Comparison of ENCODE assay signal across 8 cellular contexts in the genomic region with DNA sequence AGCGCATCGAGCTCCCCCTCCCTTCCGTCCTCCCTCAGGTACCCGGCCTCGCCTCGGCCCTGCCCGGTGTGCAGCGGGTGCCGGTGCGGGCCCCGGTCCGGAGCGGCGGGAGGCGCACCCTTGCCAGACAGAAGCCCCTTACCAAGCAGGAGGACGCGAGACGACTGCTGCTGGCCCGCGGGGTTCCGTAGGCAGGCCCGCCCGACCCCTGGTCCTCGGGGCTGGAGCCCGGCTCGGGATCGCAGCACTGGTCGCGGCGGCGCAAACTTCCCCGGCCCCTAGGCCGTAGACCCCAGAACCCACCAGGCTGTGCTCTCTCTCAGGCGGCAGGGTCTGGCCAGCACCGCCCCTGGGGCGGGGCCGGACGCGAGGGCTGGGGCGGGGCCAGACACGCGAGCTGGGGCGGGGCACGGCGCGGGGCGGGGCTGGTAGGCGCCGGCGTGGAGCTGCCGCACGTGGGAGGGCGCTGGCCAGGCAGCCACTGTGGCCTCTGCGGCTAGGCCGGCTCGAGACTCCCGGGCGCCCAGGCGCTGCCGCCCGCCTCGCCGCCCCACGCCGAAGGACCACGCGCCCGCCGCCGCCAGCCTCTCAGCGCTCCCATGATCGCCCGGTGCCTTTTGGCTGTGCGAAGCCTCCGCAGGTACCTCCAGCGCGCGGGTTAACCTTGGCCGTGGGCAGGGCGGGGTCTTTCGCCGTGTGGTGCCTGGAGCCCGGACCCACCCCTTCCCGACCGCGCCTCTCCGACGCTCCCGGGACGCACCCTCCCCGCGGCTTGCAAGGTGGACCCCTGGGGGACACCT. TPM values are rescaled to one million over a fixed set of nuclear protein-coding genes. Genes with fewer than 3 reads are reported as not detected.
A peak's percentile ranks its signal among the peaks of the same experiment; 100 is the strongest.
DNase-seq lines count a peak whose midpoint lies in the region; ATAC-seq, FAIRE-seq and TF ChIP-seq lines count a peak whose summit lies in the region.

NLN (plus strand) TSS at position 431 of the 800 bp plus-strand sequence; CDS start at position 600, 169 bp downstream.
A gene with protein sequence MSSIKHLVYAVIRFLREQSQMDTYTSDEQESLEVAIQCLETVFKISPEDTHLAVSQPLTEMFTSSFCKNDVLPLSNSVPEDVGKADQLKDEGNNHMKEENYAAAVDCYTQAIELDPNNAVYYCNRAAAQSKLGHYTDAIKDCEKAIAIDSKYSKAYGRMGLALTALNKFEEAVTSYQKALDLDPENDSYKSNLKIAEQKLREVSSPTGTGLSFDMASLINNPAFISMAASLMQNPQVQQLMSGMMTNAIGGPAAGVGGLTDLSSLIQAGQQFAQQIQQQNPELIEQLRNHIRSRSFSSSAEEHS (minus strand): TSS at position 335 of the 800 bp plus-strand sequence. CDS start 1,302 bp downstream, outside the sequence.

- H3K9me3 ChIP-seq in CD4-positive, alpha-beta memory T cell (ENCODE audit: control insufficient read depth in 1 of 2, low read length in 2 of 2), result no peaks in the 10 kb centered on the region
- no peaks in the 10 kb centered on the region for H3K9me3 ChIP-seq in endothelial cell of umbilical vein (replicated peaks; ENCODE audit: control insufficient read depth, insufficient read depth, low read length)

- intact Hi-C loops in CD4-positive, alpha-beta memory T cell (cut with micrococcal nuclease), result loop anchor here (1.0 to 5.0 kb wide), 3 partner anchors 35 to 159 kb away; partner anchors contain the start of genes CENPK, PPWD1 and TRIM23
- intact Hi-C loops in endothelial cell of umbilical vein (cut with micrococcal nuclease), result loop anchor here (1.0 to 10.0 kb wide), 3 partner anchors 97 to 423 kb away; partner anchors contain the start of genes ERBIN, SHLD3, SREK1 and TRAPPC13

- H3K4me3 ChIP-seq in CD4-positive, alpha-beta memory T cell (ENCODE audit: low read length in 2 of 2), result peak within 1 kb of the TSS; percentile 57 to 64
- peak within 1 kb of the TSS; percentile 96 to 99 (median 98) for H3K4me3 ChIP-seq in endothelial cell of umbilical vein (replicated peaks in 1 of 3; ENCODE audit: insufficient read depth in 1 of 3, low read depth in 1 of 3, low read length in 3 of 3)

- H3K27me3 ChIP-seq in CD4-positive, alpha-beta memory T cell (ENCODE audit: insufficient read depth, low read length), result no peaks in the 10 kb centered on the region
- H3K27me3 ChIP-seq in endothelial cell of umbilical vein (ENCODE audit: control insufficient read depth in 2 of 2, insufficient read depth in 2 of 2, low read length in 2 of 2), result no peaks in the 10 kb centered on the region

- H3K9me3 Mint-ChIP-seq in CD4-positive, alpha-beta memory T cell, result no peaks in the 10 kb centered on the region

- H3K79me2 ChIP-seq in endothelial cell of umbilical vein (ENCODE audit: control insufficient read depth, insufficient read depth, low read length), result peaks cover 43% of the 10 kb centered on the region

- H3K36me3 Mint-ChIP-seq in CD4-positive, alpha-beta memory T cell, result peaks cover 0 to 12% of the 10 kb centered on the region in 2 donors

- H3K27ac ChIP-seq in CD4-positive, alpha-beta memory T cell (ENCODE audit: low read depth, low read length), result peak within 1 kb of the TSS; percentile 91
- peak within 1 kb of the TSS; percentile 70 for H3K27ac ChIP-seq in endothelial cell of umbilical vein (ENCODE audit: insufficient read depth, low read depth, low read length)

- CTCF ChIA-PET in CD4-positive, alpha-beta memory T cell (lab: Charles Lee; ENCODE audit: partially characterized antibody), result interaction anchor here (1.2 kb wide), 1 partner anchor 13 kb away, joined by 4 read pairs; no protein-coding TSS in a partner anchor
- CTCF ChIA-PET in endothelial cell of umbilical vein (lab: Charles Lee), result no interaction called here

- peaks cover 9 to 22% (median 14%) of the 10 kb centered on the region in 4 donors for H3K4me1 Mint-ChIP-seq in CD4-positive, alpha-beta memory T cell

- no peaks in the 10 kb centered on the region for H3K27me3 Mint-ChIP-seq in CD4-positive, alpha-beta memory T cell

- POLR2A ChIA-PET in CD4-positive, alpha-beta memory T cell (lab: Charles Lee; ENCODE audit: partially characterized antibody), result interaction anchor here (1.1 to 4.4 kb wide), 12 partner anchors 10 to 447 kb away, joined by 3 to 52 read pairs (median 6); partner anchors contain the start of genes CENPK, ERBIN, PPWD1 and SREK1
- POLR2A ChIA-PET in endothelial cell of umbilical vein (lab: Charles Lee), result no interaction called here

- H3K9ac ChIP-seq in endothelial cell of umbilical vein (replicated peaks; ENCODE audit: extremely low read depth, insufficient read depth, low read length), result peak within 1 kb of the TSS; percentile 89

- H3K4me3 Mint-ChIP-seq in CD4-positive, alpha-beta memory T cell, result peak within 1 kb of the TSS; percentile 88 to 98 (median 94)

- H3K36me3 ChIP-seq in CD4-positive, alpha-beta memory T cell (ENCODE audit: insufficient read depth, low read length), result no peaks in the 10 kb centered on the region
- H3K36me3 ChIP-seq in endothelial cell of umbilical vein (ENCODE audit: control insufficient read depth in 2 of 2, extremely low read depth in 1 of 2, insufficient read depth in 2 of 2, low read length in 2 of 2), result no peaks in the 10 kb centered on the region

- dilution Hi-C loops in endothelial cell of umbilical vein (cut with MboI; ENCODE audit: extremely low pct_ligation_motif_present, low sequenced_read_pairs), result no loop called here

- TF ChIP-seq POLR2A in endothelial cell of umbilical vein (IDR thresholded peaks at IDR 0.05; ENCODE audit: low read depth, low read length), result peak; percentile 37

- peak within 1 kb of the TSS in 6 of 7 donors; percentile 75 to 93 (median 90) for H3K27ac Mint-ChIP-seq in CD4-positive, alpha-beta memory T cell

- H3K9me1 ChIP-seq in endothelial cell of umbilical vein (replicated peaks; ENCODE audit: control insufficient read depth, extremely low read depth, insufficient read depth, low read length), result no peaks in the 10 kb centered on the region

- no peak for TF ChIP-seq CTCF in endothelial cell of umbilical vein (IDR thresholded peaks at IDR 0.05; ENCODE audit: extremely low read depth in 1 of 2, insufficient read depth in 1 of 2, low read depth in 1 of 2, low read length in 2 of 2)

- H3K4me2 ChIP-seq in endothelial cell of umbilical vein (ENCODE audit: insufficient read depth, low read length), result peak within 1 kb of the TSS; percentile 94

- DNase-seq in CD4-positive, alpha-beta memory T cell, result peak; percentile 78 to 86 (median 82)
- DNase-seq in NOMO-1 treated with dmso at 0.1 percent for 144 hours (lab: John Stamatoyannopoulos, UW; ENCODE audit: unreplicated experiment), result peak; percentile 44
- peak; percentile 88 for DNase-seq in activated CD8-positive, alpha-beta memory T cell treated with anti-CD3 and anti-CD28 coated beads, Interleukin-2, amount 50 U/mL, for 4 hours
- peak; percentile 88 for DNase-seq in endothelial cell of umbilical vein (ENCODE audit: low read depth, low spot score)
- DNase-seq in middle frontal gyrus (ENCODE audit: extremely low spot score, low spot score), result peak; percentile 69
- peak; percentile 76 to 80 for DNase-seq in stimulated activated CD8-positive, alpha-beta memory T cell treated with anti-CD3 and anti-CD28 coated beads, Interleukin-2, amount 100 ng/mL, for 48 hours (ENCODE audit: low read depth in 2 of 2)

- no TSS peak for BruUV-seq in endothelial cell of umbilical vein (replicated peaks; lab: Mats Ljungman, UMichigan)

- no peaks in the 10 kb centered on the region for H4K20me1 ChIP-seq in endothelial cell of umbilical vein (replicated peaks; ENCODE audit: control insufficient read depth, extremely low read depth, insufficient read depth, low read length)

- ATAC-seq in GM19372 (IDR thresholded peaks at IDR 0.05; ENCODE audit: low read depth, unreplicated experiment) (peak; percentile 86), HG03520 (IDR thresholded peaks at IDR 0.05; ENCODE audit: unreplicated experiment) (peak; percentile 89)

- peak; percentile 38 for FAIRE-seq in endothelial cell of umbilical vein (lab: Jason Lieb, UNC)

- H3K4me1 ChIP-seq in CD4-positive, alpha-beta memory T cell (ENCODE audit: insufficient read depth, low read length), result peaks cover 46% of the 10 kb centered on the region
- peaks cover 23% of the 10 kb centered on the region for H3K4me1 ChIP-seq in endothelial cell of umbilical vein (ENCODE audit: control insufficient read depth, extremely low read depth, insufficient read depth, low read length)

- peak within 1 kb of the TSS; percentile 94 for H2AFZ ChIP-seq in endothelial cell of umbilical vein (ENCODE audit: low read depth, low read length)

TF ChIP-seq in endothelial cell of umbilical vein, 7 proteins besides CTCF, POLR2A, EP300 and RAD21 (continues in another document):
- TF ChIP-seq EZH2 (IDR thresholded peaks at IDR 0.05; ENCODE audit: borderline replicate concordance, low read depth, low read length, severe bottlenecking) (no peak), FOS (IDR thresholded peaks at IDR 0.05; ENCODE audit: borderline replicate concordance, insufficient read depth, low read length) (no peak)
- TF ChIP-seq, protein P1, sequence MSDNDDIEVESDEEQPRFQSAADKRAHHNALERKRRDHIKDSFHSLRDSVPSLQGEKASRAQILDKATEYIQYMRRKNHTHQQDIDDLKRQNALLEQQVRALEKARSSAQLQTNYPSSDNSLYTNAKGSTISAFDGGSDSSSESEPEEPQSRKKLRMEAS (IDR thresholded peaks at IDR 0.05; ENCODE audit: insufficient read depth, insufficient read length), result peak; percentile 62

RNA-seq across cellular contexts. Expression of gene NLN, which starts in this region (rescaled TPM):
- 1 to 10 TPM; 2.3 to 2.4 TPM for total RNA-seq in CD4-positive, alpha-beta memory T cell
- 1 to 10 TPM; 2.9 to 3.5 TPM for polyA plus RNA-seq in CD4-positive, alpha-beta memory T cell
- total RNA-seq in endothelial cell of umbilical vein, result 62.8 and 63.3 TPM in 2 replicates
- polyA plus RNA-seq in endothelial cell of umbilical vein, result 9.5 and 14.2 TPM in 2 replicates
- 14.6 and 16.4 TPM in 2 replicates for polyA plus RNA-seq in endothelial cell of umbilical vein (2011; cell fraction: cytosol; rRNA removed)
- 11.5 and 15.5 TPM in 2 replicates for polyA plus RNA-seq in endothelial cell of umbilical vein (2011; cell fraction: nucleus; rRNA removed)
- 28.0 and 45.4 TPM in 2 replicates for polyA plus RNA-seq in endothelial cell of umbilical vein (2012)
- 48.7 and 58.6 TPM in 2 replicates for polyA minus RNA-seq in endothelial cell of umbilical vein
- polyA minus RNA-seq in endothelial cell of umbilical vein (2011; cell fraction: cytosol; rRNA and poly(A)+ RNA removed), result 13.4 TPM
- 20.9 and 25.7 TPM in 2 replicates for polyA minus RNA-seq in endothelial cell of umbilical vein (2011; cell fraction: nucleus; rRNA and poly(A)+ RNA removed)

RNA-seq across cellular contexts. Expression of the second gene that starts in this region (rescaled TPM):
- total RNA-seq in CD4-positive, alpha-beta memory T cell, result 10 to 100 TPM; 42.6 to 46.5 TPM
- polyA plus RNA-seq in CD4-positive, alpha-beta memory T cell, result 10 to 100 TPM in 1 of 2 donors, 1 to 10 TPM in 1; 9.3 to 22.3 TPM
- 14.1 and 16.4 TPM in 2 replicates for total RNA-seq in endothelial cell of umbilical vein
- 1.7 and 3.1 TPM in 2 replicates for polyA plus RNA-seq in endothelial cell of umbilical vein
- polyA plus RNA-seq in endothelial cell of umbilical vein (2011; cell fraction: cytosol; rRNA removed), result 3.8 and 4.2 TPM in 2 replicates
- polyA plus RNA-seq in endothelial cell of umbilical vein (2011; cell fraction: nucleus; rRNA removed), result 3.2 and 5.1 TPM in 2 replicates
- 5.1 and 8.4 TPM in 2 replicates for polyA plus RNA-seq in endothelial cell of umbilical vein (2012)
- 3.7 and 7.8 TPM in 2 replicates for polyA minus RNA-seq in endothelial cell of umbilical vein
- 1.8 TPM for polyA minus RNA-seq in endothelial cell of umbilical vein (2011; cell fraction: cytosol; rRNA and poly(A)+ RNA removed)
- 3.6 and 5.4 TPM in 2 replicates for polyA minus RNA-seq in endothelial cell of umbilical vein (2011; cell fraction: nucleus; rRNA and poly(A)+ RNA removed)

Comparison
In these comparisons a context has a peak if more than half of its experiments do, and no peak if none do; other contexts are left out.
1. Peak in every context shown above with its lines: DNase-seq, ATAC-seq, H3K4me3 ChIP-seq and H3K27ac ChIP-seq.
2. RNA of gene NLN (total RNA-seq): 62.8 to 63.3 TPM in endothelial cell of umbilical vein; 2.3 to 2.4 TPM in CD4-positive, alpha-beta memory T cell; every median in the first group is over 10 times any median in the second.